In the genomic region with DNA sequence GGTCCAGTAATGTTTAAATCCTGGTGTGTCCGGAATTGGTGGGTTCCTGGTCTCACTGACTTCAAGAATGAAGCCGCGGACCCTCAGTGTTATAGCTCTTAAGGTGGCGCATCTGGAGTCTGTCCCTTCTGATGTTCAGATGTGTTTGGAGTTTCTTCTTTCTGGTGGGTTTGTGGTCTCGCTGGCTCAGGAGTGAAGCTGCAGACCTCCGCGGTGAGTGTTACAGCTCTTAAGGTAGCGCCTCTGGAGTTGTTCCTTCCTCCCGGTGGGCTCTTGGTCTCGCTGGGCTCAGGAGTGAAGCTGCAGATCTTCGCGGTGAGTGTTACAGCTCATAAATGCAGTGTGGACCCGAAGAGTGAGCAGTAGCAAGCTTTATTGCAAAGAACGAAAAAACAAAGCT, we compare ENCODE assay signal across 5 cellular contexts.
DNase-seq lines count a peak whose midpoint lies in the region; ATAC-seq and TF ChIP-seq lines count a peak whose summit lies in the region.
"Not testable (repeated sequence)": the region's sequence is repeated elsewhere in the genome, so short reads cannot be mapped to it uniquely, and the experiment has no call there.

No MANE protein-coding gene starts in this region.

- not testable (repeated sequence) for H3K27me3 ChIP-seq in CD8-positive, alpha-beta T cell (ENCODE audit: insufficient read depth, low read length)

- TF ChIP-seq CTCF in CD8-positive, alpha-beta T cell (IDR thresholded peaks at IDR 0.05); activated CD8-positive, alpha-beta T cell treated with anti-CD3 and anti-CD28 coated beads for 36 hours (IDR thresholded peaks at IDR 0.05): not testable (repeated sequence)

- not testable (repeated sequence) for H3K27ac Mint-ChIP-seq in CD8-positive, alpha-beta T cell; activated naive CD8-positive, alpha-beta T cell treated with anti-CD3 and anti-CD28 coated beads, Interleukin-2, amount 50 U/mL, for 24 hours; stimulated activated naive CD8-positive, alpha-beta T cell treated with anti-CD3 and anti-CD28 coated beads, Interleukin-15, amount 100 ng/mL, for 72 hours
- peak overlapping the region; percentile 38 for H3K27ac Mint-ChIP-seq in activated CD8-positive, alpha-beta T cell treated with anti-CD3 and anti-CD28 coated beads for 36 hours
- peak overlapping the region; percentile 29 for H3K27ac Mint-ChIP-seq in activated naive CD8-positive, alpha-beta T cell treated with anti-CD3 and anti-CD28 coated beads for 36 hours

- H3K36me3 Mint-ChIP-seq in CD8-positive, alpha-beta T cell; activated CD8-positive, alpha-beta T cell treated with anti-CD3 and anti-CD28 coated beads for 36 hours (ENCODE audit: low read depth); activated naive CD8-positive, alpha-beta T cell treated with anti-CD3 and anti-CD28 coated beads for 36 hours; activated naive CD8-positive, alpha-beta T cell treated with anti-CD3 and anti-CD28 coated beads, Interleukin-2, amount 50 U/mL, for 24 hours (ENCODE audit: low read depth): not testable (repeated sequence)

- POLR2A ChIA-PET in CD8-positive, alpha-beta T cell (lab: Charles Lee): not testable (repeated sequence)
- POLR2A ChIA-PET in activated CD8-positive, alpha-beta T cell treated with anti-CD3 and anti-CD28 coated beads for 36 hours (lab: Charles Lee): interaction anchor here (1.3 kb wide), 1 partner anchor 18 kb away, joined by 6 read pairs; no protein-coding TSS in a partner anchor

- not testable (repeated sequence) for H3K9me3 ChIP-seq in CD8-positive, alpha-beta T cell (ENCODE audit: low read length)

- peak overlapping the region; percentile 72 for H3K4me3 Mint-ChIP-seq in CD8-positive, alpha-beta T cell
- peak overlapping the region; percentile 54 for H3K4me3 Mint-ChIP-seq in activated CD8-positive, alpha-beta T cell treated with anti-CD3 and anti-CD28 coated beads for 36 hours
- peak overlapping the region; percentile 64 for H3K4me3 Mint-ChIP-seq in activated naive CD8-positive, alpha-beta T cell treated with anti-CD3 and anti-CD28 coated beads for 36 hours
- H3K4me3 Mint-ChIP-seq in activated naive CD8-positive, alpha-beta T cell treated with anti-CD3 and anti-CD28 coated beads, Interleukin-2, amount 50 U/mL, for 24 hours: peak overlapping the region; percentile 32
- H3K4me3 Mint-ChIP-seq in stimulated activated naive CD8-positive, alpha-beta T cell treated with anti-CD3 and anti-CD28 coated beads, Interleukin-15, amount 100 ng/mL, for 72 hours: peak overlapping the region; percentile 75 to 76

- DNase-seq in CD8-positive, alpha-beta T cell; activated CD8-positive, alpha-beta T cell treated with anti-CD3 and anti-CD28 coated beads for 36 hours; activated naive CD8-positive, alpha-beta T cell treated with anti-CD3 and anti-CD28 coated beads for 36 hours; activated naive CD8-positive, alpha-beta T cell treated with anti-CD3 and anti-CD28 coated beads, Interleukin-2, amount 50 U/mL, for 24 hours; stimulated activated naive CD8-positive, alpha-beta T cell treated with anti-CD3 and anti-CD28 coated beads, Interleukin-15, amount 100 ng/mL, for 72 hours: not testable (repeated sequence)

- H3K36me3 ChIP-seq in CD8-positive, alpha-beta T cell (ENCODE audit: insufficient read depth, low read length): not testable (repeated sequence)

- not testable (repeated sequence) for H3K4me3 ChIP-seq in CD8-positive, alpha-beta T cell (ENCODE audit: low read depth, low read length)

- not testable (repeated sequence) for H3K27ac ChIP-seq in CD8-positive, alpha-beta T cell (ENCODE audit: low read depth, low read length)

- intact Hi-C loops in CD8-positive, alpha-beta T cell (cut with DNase I, micrococcal nuclease); activated CD8-positive, alpha-beta T cell treated with anti-CD3 and anti-CD28 coated beads for 36 hours (cut with micrococcal nuclease): not testable (repeated sequence)

- CTCF ChIA-PET in CD8-positive, alpha-beta T cell (lab: Charles Lee); activated CD8-positive, alpha-beta T cell treated with anti-CD3 and anti-CD28 coated beads for 36 hours (lab: Charles Lee): not testable (repeated sequence)

- ATAC-seq in CD8-positive, alpha-beta T cell; activated CD8-positive, alpha-beta T cell treated with anti-CD3 and anti-CD28 coated beads for 36 hours; activated naive CD8-positive, alpha-beta T cell treated with anti-CD3 and anti-CD28 coated beads, Interleukin-2, amount 50 U/mL, for 24 hours; stimulated activated naive CD8-positive, alpha-beta T cell treated with anti-CD3 and anti-CD28 coated beads, Interleukin-15, amount 100 ng/mL, for 72 hours: not testable (repeated sequence)

- H3K27me3 Mint-ChIP-seq in CD8-positive, alpha-beta T cell (ENCODE audit: low read depth); activated CD8-positive, alpha-beta T cell treated with anti-CD3 and anti-CD28 coated beads for 36 hours; activated naive CD8-positive, alpha-beta T cell treated with anti-CD3 and anti-CD28 coated beads for 36 hours; activated naive CD8-positive, alpha-beta T cell treated with anti-CD3 and anti-CD28 coated beads, Interleukin-2, amount 50 U/mL, for 24 hours; stimulated activated naive CD8-positive, alpha-beta T cell treated with anti-CD3 and anti-CD28 coated beads, Interleukin-15, amount 100 ng/mL, for 72 hours: not testable (repeated sequence)

- H3K4me1 Mint-ChIP-seq in CD8-positive, alpha-beta T cell (ENCODE audit: low read depth): peaks cover 27% of the 10 kb centered on the region
- peaks cover 26% of the 10 kb centered on the region for H3K4me1 Mint-ChIP-seq in activated CD8-positive, alpha-beta T cell treated with anti-CD3 and anti-CD28 coated beads for 36 hours (ENCODE audit: low read depth)
- H3K4me1 Mint-ChIP-seq in activated naive CD8-positive, alpha-beta T cell treated with anti-CD3 and anti-CD28 coated beads for 36 hours: peaks cover 17% of the 10 kb centered on the region
- peaks cover 25% of the 10 kb centered on the region for H3K4me1 Mint-ChIP-seq in activated naive CD8-positive, alpha-beta T cell treated with anti-CD3 and anti-CD28 coated beads, Interleukin-2, amount 50 U/mL, for 24 hours
- peaks cover 27% of the 10 kb centered on the region for H3K4me1 Mint-ChIP-seq in stimulated activated naive CD8-positive, alpha-beta T cell treated with anti-CD3 and anti-CD28 coated beads, Interleukin-15, amount 100 ng/mL, for 72 hours

- H3K4me1 ChIP-seq in CD8-positive, alpha-beta T cell (ENCODE audit: insufficient read depth, low read length): peaks cover 20% of the 10 kb centered on the region

- not testable (repeated sequence) for H3K9me3 Mint-ChIP-seq in CD8-positive, alpha-beta T cell; activated CD8-positive, alpha-beta T cell treated with anti-CD3 and anti-CD28 coated beads for 36 hours; activated naive CD8-positive, alpha-beta T cell treated with anti-CD3 and anti-CD28 coated beads for 36 hours; activated naive CD8-positive, alpha-beta T cell treated with anti-CD3 and anti-CD28 coated beads, Interleukin-2, amount 50 U/mL, for 24 hours; stimulated activated naive CD8-positive, alpha-beta T cell treated with anti-CD3 and anti-CD28 coated beads, Interleukin-15, amount 100 ng/mL, for 72 hours
